2 cellular contexts compared by ENCODE assay signal in the genomic region with DNA sequence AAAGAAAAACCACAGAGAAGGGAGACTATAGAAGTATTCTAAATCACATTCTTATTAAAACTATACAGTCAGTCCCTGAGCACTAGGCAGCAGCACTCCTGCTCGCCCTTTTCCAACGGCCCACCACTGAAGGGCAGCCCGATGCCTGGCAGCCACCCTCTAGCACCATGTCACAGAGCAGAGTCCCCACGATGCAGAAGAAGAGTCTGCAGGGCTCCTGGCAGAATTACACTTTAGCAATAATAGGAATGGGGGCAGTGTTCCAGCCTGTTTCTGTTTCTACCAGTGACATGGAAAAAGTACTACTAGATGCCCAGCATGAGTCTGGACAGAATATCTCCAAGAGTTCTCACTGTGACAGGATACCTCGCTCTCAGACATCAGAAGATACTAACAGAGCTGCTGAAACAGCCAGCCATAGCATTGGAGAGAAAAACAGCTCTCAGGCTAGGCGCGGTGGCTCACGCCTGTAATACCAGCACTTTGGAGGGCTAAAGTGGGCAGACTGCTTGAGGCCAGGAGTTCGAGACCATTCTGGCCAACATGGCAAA.
TF ChIP-seq lines count a peak whose summit lies in the region.

No MANE protein-coding gene starts in this region.

TF ChIP-seq in A549, 52 proteins besides CTCF, POLR2A, EP300 and RAD21 (continued from another document):
- TF ChIP-seq, protein P1, sequence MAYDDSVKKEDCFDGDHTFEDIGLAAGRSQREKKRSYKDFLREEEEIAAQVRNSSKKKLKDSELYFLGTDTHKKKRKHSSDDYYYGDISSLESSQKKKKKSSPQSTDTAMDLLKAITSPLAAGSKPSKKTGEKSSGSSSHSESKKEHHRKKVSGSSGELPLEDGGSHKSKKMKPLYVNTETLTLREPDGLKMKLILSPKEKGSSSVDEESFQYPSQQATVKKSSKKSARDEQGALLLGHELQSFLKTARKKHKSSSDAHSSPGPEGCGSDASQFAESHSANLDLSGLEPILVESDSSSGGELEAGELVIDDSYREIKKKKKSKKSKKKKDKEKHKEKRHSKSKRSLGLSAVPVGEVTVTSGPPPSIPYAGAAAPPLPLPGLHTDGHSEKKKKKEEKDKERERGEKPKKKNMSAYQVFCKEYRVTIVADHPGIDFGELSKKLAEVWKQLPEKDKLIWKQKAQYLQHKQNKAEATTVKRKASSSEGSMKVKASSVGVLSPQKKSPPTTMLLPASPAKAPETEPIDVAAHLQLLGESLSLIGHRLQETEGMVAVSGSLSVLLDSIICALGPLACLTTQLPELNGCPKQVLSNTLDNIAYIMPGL (CRISPR knock-in tag; IDR thresholded peaks at IDR 0.05; ENCODE audit: borderline replicate concordance) = no peak
- TF ChIP-seq CHD2 (IDR thresholded peaks at IDR 0.05; ENCODE audit: low read length, partially characterized antibody) = no peak

TF ChIP-seq in K562, 482 proteins besides CTCF, POLR2A, EP300 and RAD21 (continued from another document):
- TF ChIP-seq, protein P2, sequence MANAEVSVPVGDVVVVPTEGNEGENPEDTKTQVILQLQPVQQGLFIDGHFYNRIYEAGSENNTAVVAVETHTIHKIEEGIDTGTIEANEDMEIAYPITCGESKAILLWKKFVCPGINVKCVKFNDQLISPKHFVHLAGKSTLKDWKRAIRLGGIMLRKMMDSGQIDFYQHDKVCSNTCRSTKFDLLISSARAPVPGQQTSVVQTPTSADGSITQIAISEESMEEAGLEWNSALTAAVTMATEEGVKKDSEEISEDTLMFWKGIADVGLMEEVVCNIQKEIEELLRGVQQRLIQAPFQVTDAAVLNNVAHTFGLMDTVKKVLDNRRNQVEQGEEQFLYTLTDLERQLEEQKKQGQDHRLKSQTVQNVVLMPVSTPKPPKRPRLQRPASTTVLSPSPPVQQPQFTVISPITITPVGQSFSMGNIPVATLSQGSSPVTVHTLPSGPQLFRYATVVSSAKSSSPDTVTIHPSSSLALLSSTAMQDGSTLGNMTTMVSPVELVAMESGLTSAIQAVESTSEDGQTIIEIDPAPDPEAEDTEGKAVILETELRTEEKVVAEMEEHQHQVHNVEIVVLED (CRISPR knock-in tag; IDR thresholded peaks at IDR 0.05) = no peak
- no peak for TF ChIP-seq IRF2 (CRISPR knock-in tag; IDR thresholded peaks at IDR 0.05)
- no peak for TF ChIP-seq ZNF232 (CRISPR knock-in tag; IDR thresholded peaks at IDR 0.05)
